In the genomic region with DNA sequence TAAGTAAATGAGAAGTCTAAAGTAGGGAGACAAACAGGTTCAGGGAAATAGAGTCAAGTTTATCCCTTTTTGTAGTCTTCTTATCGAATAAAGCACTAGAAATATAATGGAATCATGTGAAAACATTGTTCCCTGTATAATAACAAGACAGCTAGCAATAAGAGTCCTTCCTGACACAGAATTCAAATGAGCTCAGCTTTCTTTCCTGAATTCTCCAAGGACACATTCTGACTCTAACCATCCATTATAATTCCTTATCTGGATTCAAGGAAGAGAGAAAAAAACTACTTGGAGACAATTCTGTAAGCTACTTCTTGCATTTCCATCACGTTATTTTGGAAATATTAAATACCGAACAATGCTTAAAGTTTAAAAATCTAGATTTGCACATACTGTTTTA, we compare ENCODE assay signal across 35 cellular contexts.
"Had no signal": no experiment of that assay in that cellular context is flagged by ENCODE, and none has a peak within 500 bp of the region (broad histone marks: within the 10 kb centered on the region; RNA-seq: fewer than 3 reads in every experiment).

No MANE protein-coding gene starts in this region.

- H3K4me3 ChIP-seq: MG63 had no signal

- H3K27ac ChIP-seq: KMS-11 had no signal

- H3K9me3 ChIP-seq: MG63 had no signal

- H3K4me2 ChIP-seq: KMS-11 had no signal

- H3K27me3 ChIP-seq: MG63 had no signal

- DNase-seq: Karpas-422, Kasumi-1, MG63, MM.1S, MV-4-11, NCI-H1048, NCI-H1092, NCI-H1092 treated with DMSO at 0.1 percent for 48 hours, NCI-H1105, NCI-H1105 treated with DMSO at 0.1 percent for 48 hours, NCI-H1417, NCI-H1417 treated with DMSO at 0.1 percent for 48 hours, NCI-H1436, NCI-H1436 treated with DMSO at 0.1 percent for 48 hours, NCI-H146, NCI-H1694, NCI-H1694 treated with DMSO at 0.1 percent for 48 hours, NCI-H187, NCI-H187 treated with DMSO at 0.1 percent for 48 hours, NCI-H1930, NCI-H2029, NCI-H2029 treated with DMSO at 0.1 percent for 48 hours, NCI-H2081, NCI-H2081 treated with DMSO at 0.1 percent for 48 hours, NCI-H2107, NCI-H2171, NCI-H2171 treated with DMSO at 0.1 percent for 48 hours, NCI-H2227 treated with DMSO at 0.1 percent for 48 hours, NCI-H226, NCI-H345, NCI-H446, NCI-H446 treated with DMSO at 0.1 percent for 48 hours, NCI-H510A, NCI-H510A treated with DMSO at 0.1 percent for 48 hours had no signal

- H3K9ac ChIP-seq: KMS-11 had no signal
